ENCODE assay signal across 10 cellular contexts in the genomic region with DNA sequence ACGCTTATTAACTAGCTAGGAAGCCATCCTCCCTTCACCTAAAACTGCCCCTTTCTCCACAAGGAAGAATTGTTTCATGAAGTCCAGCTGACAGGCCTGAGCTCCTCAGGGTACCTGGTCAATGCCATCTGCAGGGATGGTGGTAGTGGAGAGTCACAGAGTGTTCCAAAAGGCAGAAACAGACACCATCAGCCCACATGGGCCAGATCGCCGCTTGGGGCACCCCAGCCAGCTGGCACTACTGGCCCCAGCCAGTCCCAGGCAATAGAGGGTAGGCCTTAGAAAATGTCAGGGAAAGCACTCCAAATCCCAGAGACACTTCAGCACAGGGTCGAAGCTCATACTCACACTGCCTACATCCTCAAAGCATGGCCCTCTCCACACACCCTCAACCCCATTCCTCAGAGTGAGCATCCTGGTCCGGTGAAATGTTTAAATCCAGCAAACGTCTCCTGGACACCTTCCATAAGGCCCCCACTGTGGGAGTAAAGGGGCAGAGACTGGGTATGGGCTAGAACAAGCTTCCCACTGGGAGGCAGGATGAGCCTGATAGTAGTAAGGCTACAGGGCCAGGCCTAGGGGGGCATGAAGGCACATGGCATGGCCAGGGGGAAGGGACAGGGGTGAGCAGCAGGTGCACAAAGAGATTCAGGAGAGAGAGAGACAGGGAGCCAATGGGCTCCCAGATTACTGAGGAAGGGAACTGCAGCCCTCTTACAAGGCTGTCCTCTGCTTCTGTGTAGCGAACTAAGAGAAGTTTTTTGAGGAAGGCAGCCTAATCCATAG. TPM values are rescaled to one million over a fixed set of nuclear protein-coding genes. Genes with fewer than 3 reads are reported as not detected.
A peak's percentile ranks its signal among the peaks of the same experiment; 100 is the strongest.
DNase-seq lines count a peak whose midpoint lies in the region; ATAC-seq and TF ChIP-seq lines count a peak whose summit lies in the region.
"Had no signal": no experiment of that assay in that cellular context is flagged by ENCODE, and none has a peak within 500 bp of the region (broad histone marks: within the 10 kb centered on the region; RNA-seq: fewer than 3 reads in every experiment).

No MANE protein-coding gene starts in this region.

- no peak overlapping the region for H2AFZ ChIP-seq in neural progenitor cell (replicated peaks)

- ATAC-seq in activated CD8-positive, alpha-beta memory T cell treated with anti-CD3 and anti-CD28 coated beads, Interleukin-2, amount 10 ng/mL, durations not matched to agents 7 days and 5 days = no peak
- ATAC-seq: body of pancreas had no signal

- peaks cover 57% of the 10 kb centered on the region for H4K20me1 ChIP-seq in neural progenitor cell (ENCODE audit: low read depth)

- no peak for DNase-seq in activated CD8-positive, alpha-beta memory T cell treated with anti-CD3 and anti-CD28 coated beads, Interleukin-2, amount 10 ng/mL, durations not matched to agents 7 days and 5 days
- no peak for DNase-seq in activated CD8-positive, alpha-beta memory T cell treated with anti-CD3 and anti-CD28 coated beads, Interleukin-2, amount 50 U/mL, for 48 hours
- DNase-seq in NCI-H2171 (lab: John Stamatoyannopoulos, UW) (peak; percentile 3), cerebellar cortex (ENCODE audit: low spot score) (peak; percentile 91), neural progenitor cell (ENCODE audit: low spot score) (no peak), HuH-7 (ENCODE audit: low spot score) (no peak)
- DNase-seq in stimulated activated CD4-positive, alpha-beta T cell treated with anti-CD3 and anti-CD28 coated beads, Interleukin-12 subunit alpha, Interleukin-12 subunit beta, amount 100 ng/mL, for 4 hours = no peak
- no peak for DNase-seq in stimulated activated CD4-positive, alpha-beta T cell treated with anti-CD3 and anti-CD28 coated beads, Interleukin-4, amount 100 ng/mL, for 4 hours

- peak overlapping the region; percentile 94 for H3K4me2 ChIP-seq in neural progenitor cell

- no peaks in the 10 kb centered on the region for H3K9me3 ChIP-seq in neural progenitor cell (ENCODE audit: low read depth)
- H3K9me3 ChIP-seq: body of pancreas, vagina had no signal

- H3K27me3 Mint-ChIP-seq in activated CD8-positive, alpha-beta memory T cell treated with anti-CD3 and anti-CD28 coated beads, Interleukin-2, amount 10 ng/mL, durations not matched to agents 7 days and 5 days = no peaks in the 10 kb centered on the region
- peaks cover 5% of the 10 kb centered on the region for H3K27me3 Mint-ChIP-seq in neural progenitor cell (ENCODE audit: insufficient read depth, low read depth)

- peaks cover 27% of the 10 kb centered on the region for H3F3A ChIP-seq in neural progenitor cell (ENCODE audit: low read depth)

- H3K36me3 Mint-ChIP-seq in activated CD8-positive, alpha-beta memory T cell treated with anti-CD3 and anti-CD28 coated beads, Interleukin-2, amount 10 ng/mL, durations not matched to agents 7 days and 5 days = peaks cover 4% of the 10 kb centered on the region
- H3K36me3 Mint-ChIP-seq in neural progenitor cell = peaks cover 8% of the 10 kb centered on the region

- no peaks in the 10 kb centered on the region for H3K9me3 Mint-ChIP-seq in activated CD8-positive, alpha-beta memory T cell treated with anti-CD3 and anti-CD28 coated beads, Interleukin-2, amount 10 ng/mL, durations not matched to agents 7 days and 5 days (ENCODE audit: low read depth)
- peaks cover 4% of the 10 kb centered on the region for H3K9me3 Mint-ChIP-seq in neural progenitor cell

- peaks cover 26% of the 10 kb centered on the region for H3K79me2 ChIP-seq in neural progenitor cell (ENCODE audit: low read depth)

- H3K4me1 ChIP-seq in neural progenitor cell = peaks cover 14% of the 10 kb centered on the region

- no peak overlapping the region for H3K27ac Mint-ChIP-seq in activated CD8-positive, alpha-beta memory T cell treated with anti-CD3 and anti-CD28 coated beads, Interleukin-2, amount 10 ng/mL, durations not matched to agents 7 days and 5 days
- H3K27ac Mint-ChIP-seq in neural progenitor cell = no peak overlapping the region

- no peak for TF ChIP-seq CTCF in neural progenitor cell (IDR thresholded peaks at IDR 0.05)

- H3K9ac ChIP-seq in neural progenitor cell = no peak overlapping the region

- H3K4me1 Mint-ChIP-seq in activated CD8-positive, alpha-beta memory T cell treated with anti-CD3 and anti-CD28 coated beads, Interleukin-2, amount 10 ng/mL, durations not matched to agents 7 days and 5 days = peaks cover 12% of the 10 kb centered on the region
- peaks cover 16% of the 10 kb centered on the region for H3K4me1 Mint-ChIP-seq in neural progenitor cell

- no peak overlapping the region for H3K4me3 ChIP-seq in neural progenitor cell

- CTCF ChIA-PET in activated CD8-positive, alpha-beta memory T cell treated with anti-CD3 and anti-CD28 coated beads, Interleukin-2, amount 10 ng/mL, durations not matched to agents 7 days and 5 days (lab: Charles Lee) = interaction anchor here (0.8 to 5.4 kb wide), 10 partner anchors 13 to 234 kb away, joined by 3 to 51 read pairs (median 6); a partner anchor contains a TSS

- no peak overlapping the region for H3K27ac ChIP-seq in neural progenitor cell
- H3K27ac ChIP-seq: vagina had no signal

- H3K4me3 Mint-ChIP-seq in activated CD8-positive, alpha-beta memory T cell treated with anti-CD3 and anti-CD28 coated beads, Interleukin-2, amount 10 ng/mL, durations not matched to agents 7 days and 5 days = peak overlapping the region; percentile 81
- peak overlapping the region; percentile 91 for H3K4me3 Mint-ChIP-seq in neural progenitor cell

- peaks cover 16% of the 10 kb centered on the region for H3K27me3 ChIP-seq in neural progenitor cell
- H3K27me3 ChIP-seq: body of pancreas, vagina had no signal

- no peaks in the 10 kb centered on the region for H3K36me3 ChIP-seq in neural progenitor cell
- H3K36me3 ChIP-seq: vagina had no signal

RNA-seq across cellular contexts. Expression of a gene that starts 1.9 kb away (rescaled TPM):
- total RNA-seq in activated CD8-positive, alpha-beta memory T cell treated with anti-CD3 and anti-CD28 coated beads, Interleukin-2, amount 10 ng/mL, durations not matched to agents 7 days and 5 days = 10 to 100 TPM; 14.9 to 18.2 TPM
- 19.0 and 44.9 TPM in 2 replicates for total RNA-seq in neural progenitor cell (ENCODE audit: low replicate concordance)

RNA-seq across cellular contexts. Expression of a gene that starts 23.4 kb away (rescaled TPM):
- 10 to 100 TPM; 37.8 to 51.7 TPM for total RNA-seq in activated CD8-positive, alpha-beta memory T cell treated with anti-CD3 and anti-CD28 coated beads, Interleukin-2, amount 10 ng/mL, durations not matched to agents 7 days and 5 days
- total RNA-seq in neural progenitor cell (ENCODE audit: low replicate concordance) = 110 and 122 TPM in 2 replicates

Comparison
In these comparisons a context has a peak if more than half of its experiments do, and no peak if none do; other contexts are left out.
1. DNase-seq: peak in NCI-H2171 (single experiment) and cerebellar cortex (single experiment); none in activated CD8-positive, alpha-beta memory T cell treated with anti-CD3 and anti-CD28 coated beads, Interleukin-2, amount 10 ng/mL, durations not matched to agents 7 days and 5 days (single experiment), activated CD8-positive, alpha-beta memory T cell treated with anti-CD3 and anti-CD28 coated beads, Interleukin-2, amount 50 U/mL, for 48 hours (single experiment), neural progenitor cell (single experiment), HuH-7 (single experiment), stimulated activated CD4-positive, alpha-beta T cell treated with anti-CD3 and anti-CD28 coated beads, Interleukin-12 subunit alpha, Interleukin-12 subunit beta, amount 100 ng/mL, for 4 hours (single experiment) and stimulated activated CD4-positive, alpha-beta T cell treated with anti-CD3 and anti-CD28 coated beads, Interleukin-4, amount 100 ng/mL, for 4 hours (0 of 2).